ENCODE assay signal across 1 cellular context in genomic region chr12:57111046-57111698, GRCh38.
TF ChIP-seq lines count a peak whose summit lies in the region.

STAT6 (minus strand) TSS chr12:57111362; CDS start chr12:57108278, 3,084 bp downstream.

TF ChIP-seq in K562, 482 proteins besides CTCF, POLR2A, EP300 and RAD21 (continued from another document and continues in another):
- 0 out of 2 replicates have a peak, but pooled peaks have one; percentile 6 for TF ChIP-seq MGA (IDR thresholded peaks at IDR 0.05)
- TF ChIP-seq RBM15 (IDR thresholded peaks at IDR 0.05; ENCODE audit: insufficient read depth, low read length), result no peak
- TF ChIP-seq ZNF644 (tag; IDR thresholded peaks at IDR 0.05; ENCODE audit: low read depth), result no peak; the same call in 1 of the 2 replicates
- no peak for TF ChIP-seq NFE2 (IDR thresholded peaks at IDR 0.05; ENCODE audit: low read depth)
- no peak for TF ChIP-seq EWSR1 (IDR thresholded peaks at IDR 0.05; ENCODE audit: borderline replicate concordance, low read depth, partially characterized antibody)
- no peak for TF ChIP-seq ATF3 (IDR thresholded peaks at IDR 0.05)
- no peak for TF ChIP-seq ATF3 (CRISPR knock-in tag; conservative IDR thresholded peaks at IDR 0.05)
- no peak for TF ChIP-seq ZNF75A (CRISPR knock-in tag; IDR thresholded peaks at IDR 0.05)
- no peak for TF ChIP-seq MECOM (CRISPR knock-in tag; IDR thresholded peaks at IDR 0.05)
- no peak for TF ChIP-seq THRAP3 (IDR thresholded peaks at IDR 0.05; ENCODE audit: borderline replicate concordance)
- TF ChIP-seq FOXK2 (conservative IDR thresholded peaks at IDR 0.05 in 1 of 2, IDR thresholded peaks at IDR 0.05 in 1 of 2; ENCODE audit: low read depth in 2 of 2), result peak; percentile 63 to 70; a peak in 2 of 4 replicates
- TF ChIP-seq DACH1 (IDR thresholded peaks at IDR 0.05; ENCODE audit: partially characterized antibody), result no peak
- TF ChIP-seq CBFB (CRISPR knock-in tag; IDR thresholded peaks at IDR 0.05), result no peak; the same call in 1 of the 2 replicates
- 0 out of 2 replicates have a peak, but pooled peaks have one; percentile 6 for TF ChIP-seq CREB3L1 (IDR thresholded peaks at IDR 0.05; ENCODE audit: borderline replicate concordance, low read depth)
- no peak for TF ChIP-seq ZBTB5 (IDR thresholded peaks at IDR 0.05)
- TF ChIP-seq SLC30A9 (CRISPR knock-in tag; IDR thresholded peaks at IDR 0.05), result no peak
- TF ChIP-seq RFX5 (IDR thresholded peaks at IDR 0.05; ENCODE audit: low read depth, low read length), result no peak
- TF ChIP-seq BACH1 (tag; IDR thresholded peaks at IDR 0.05), result no peak
- TF ChIP-seq ZC3H4 (CRISPR knock-in tag; IDR thresholded peaks at IDR 0.05; ENCODE audit: borderline replicate concordance), result no peak; the same call in 1 of the 2 replicates
- TF ChIP-seq TAF7 (tag; IDR thresholded peaks at IDR 0.05), result peak; percentile 69
- no peak for TF ChIP-seq ZNF354B (CRISPR knock-in tag; IDR thresholded peaks at IDR 0.05)
- no peak for TF ChIP-seq MCM5 (IDR thresholded peaks at IDR 0.05; ENCODE audit: low read depth)
- no peak for TF ChIP-seq SRSF7 (optimal IDR thresholded peaks at IDR 0.05; ENCODE audit: low read depth, low read length)
- TF ChIP-seq DPF2 (IDR thresholded peaks at IDR 0.05), result peak; percentile 76
- TF ChIP-seq SMARCA5 (IDR thresholded peaks at IDR 0.05), result 0 out of 2 replicates have a peak, but pooled peaks have one; percentile 29
- no peak for TF ChIP-seq ZNF79 (CRISPR knock-in tag; IDR thresholded peaks at IDR 0.05; ENCODE audit: low read depth)
- TF ChIP-seq ZBED1 (IDR thresholded peaks at IDR 0.05), result peak; percentile 61; the same call in 1 of the 2 replicates
- no peak for TF ChIP-seq ID3 (CRISPR knock-in tag; IDR thresholded peaks at IDR 0.05)
- no peak for TF ChIP-seq ID3 (tag; IDR thresholded peaks at IDR 0.05)
- no peak for TF ChIP-seq TEAD4 (IDR thresholded peaks at IDR 0.05; ENCODE audit: low read length)
- TF ChIP-seq TEAD4 (CRISPR knock-in tag; IDR thresholded peaks at IDR 0.05; ENCODE audit: borderline replicate concordance), result no peak
- TF ChIP-seq HES1 (IDR thresholded peaks at IDR 0.05; ENCODE audit: low read depth), result no peak
- no peak for TF ChIP-seq ZFP30 (CRISPR knock-in tag; IDR thresholded peaks at IDR 0.05; ENCODE audit: borderline replicate concordance)
- TF ChIP-seq ATF7 (IDR thresholded peaks at IDR 0.05), result peak; percentile 28; the same call in 1 of the 2 replicates
- TF ChIP-seq POLR2B (IDR thresholded peaks at IDR 0.05; ENCODE audit: low read depth, partially characterized antibody), result peak; percentile 86
- no peak for TF ChIP-seq SRF (CRISPR knock-in tag; IDR thresholded peaks at IDR 0.05)
- peak; percentile 73; the same call in 1 of the 2 replicates for TF ChIP-seq ETV1 (tag; conservative IDR thresholded peaks at IDR 0.05; ENCODE audit: low read depth)
- no peak for TF ChIP-seq JUN (IDR thresholded peaks at IDR 0.05; ENCODE audit: borderline replicate concordance, low read depth, low read length)
- TF ChIP-seq JUN (CRISPR knock-in tag; IDR thresholded peaks at IDR 0.05; ENCODE audit: borderline replicate concordance), result peak; percentile 66; the same call in 1 of the 2 replicates
- TF ChIP-seq CBX8 (IDR thresholded peaks at IDR 0.05; ENCODE audit: borderline replicate concordance, extremely low read depth, low read depth, low read length, poor library complexity, severe bottlenecking), result no peak
- no peak for TF ChIP-seq E2F5 (CRISPR knock-in tag; IDR thresholded peaks at IDR 0.05)
- no peak for TF ChIP-seq HMBOX1 (IDR thresholded peaks at IDR 0.05)
- TF ChIP-seq EGR1 (conservative IDR thresholded peaks at IDR 0.05), result peak; percentile 24; the same call in 1 of the 2 replicates
- peak; percentile 52; the same call in 1 of the 2 replicates for TF ChIP-seq ZBTB7A (IDR thresholded peaks at IDR 0.05; ENCODE audit: borderline replicate concordance, control insufficient read depth, low read depth, low read length)
- TF ChIP-seq MYNN (IDR thresholded peaks at IDR 0.05), result 0 out of 2 replicates have a peak, but pooled peaks have one; percentile 53
- no peak for TF ChIP-seq MYNN (CRISPR knock-in tag; IDR thresholded peaks at IDR 0.05)
- TF ChIP-seq ZNF589 (CRISPR knock-in tag; IDR thresholded peaks at IDR 0.05; ENCODE audit: low read depth), result peak; percentile 61; the same call in 1 of the 2 replicates
- TF ChIP-seq CBFA2T3 (IDR thresholded peaks at IDR 0.05), result peak; percentile 42
- peak; percentile 80 for TF ChIP-seq MCM3 (IDR thresholded peaks at IDR 0.05)
